25 cellular contexts compared by ENCODE assay signal in the genomic region with DNA sequence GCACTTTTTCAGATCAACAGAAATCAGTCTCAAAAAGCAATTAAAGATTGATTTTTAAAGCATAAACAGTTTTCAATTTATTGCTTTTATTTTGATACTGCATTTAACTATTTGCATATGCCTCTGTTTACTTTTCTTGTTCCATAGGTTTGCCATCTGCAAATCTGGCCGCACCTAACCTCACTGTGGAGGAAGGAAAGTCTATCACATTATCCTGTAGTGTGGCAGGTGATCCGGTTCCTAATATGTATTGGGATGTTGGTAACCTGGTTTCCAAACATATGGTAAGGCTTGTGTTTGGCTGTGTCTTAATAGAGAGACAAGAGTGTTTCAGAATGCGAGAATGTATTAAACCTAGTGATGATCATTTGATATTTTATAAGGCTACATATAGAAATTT. TPM values are rescaled to one million over a fixed set of nuclear protein-coding genes. Genes with fewer than 3 reads are reported as not detected.
"Had no signal": no experiment of that assay in that cellular context is flagged by ENCODE, and none has a peak within 500 bp of the region (broad histone marks: within the 10 kb centered on the region; RNA-seq: fewer than 3 reads in every experiment).

No MANE protein-coding gene starts in this region.

- H3K4me3 ChIP-seq: colonic mucosa, coronary artery, dorsolateral prefrontal cortex, esophagus muscularis mucosa, esophagus squamous epithelium, gastrocnemius medialis, gastroesophageal sphincter, heart left ventricle, heart right ventricle had no signal

- DNase-seq: colonic mucosa; cortex of kidney; dermis blood vessel endothelial cell; dorsolateral prefrontal cortex; effector CD4-positive, alpha-beta T cell; effector CD8-positive, alpha-beta T cell; effector memory CD4-positive, alpha-beta T cell; effector memory CD8-positive, alpha-beta T cell; endodermal cell; erythroblast; esophagus squamous epithelium; foreskin fibroblast; foreskin keratinocyte; foreskin melanocyte; gastrocnemius medialis; glutamatergic neuron; head of caudate nucleus; heart left ventricle; heart right ventricle had no signal

- ATAC-seq: effector memory CD8-positive, alpha-beta T cell; esophagus mucosa; foreskin keratinocyte; gastrocnemius medialis; gastroesophageal sphincter; heart left ventricle; heart right ventricle had no signal

- H3K36me3 ChIP-seq: colonic mucosa, esophagus muscularis mucosa, gastrocnemius medialis, gastroesophageal sphincter, heart right ventricle had no signal

- H3K9me3 ChIP-seq: colonic mucosa, esophagus muscularis mucosa, esophagus squamous epithelium, gastrocnemius medialis, gastroesophageal sphincter had no signal

- H3K4me1 ChIP-seq: colonic mucosa, esophagus muscularis mucosa, esophagus squamous epithelium, foreskin keratinocyte, gastrocnemius medialis, gastroesophageal sphincter, heart left ventricle, heart right ventricle had no signal

RNA-seq across cellular contexts. Expression of a gene that starts 53.9 kb away (rescaled TPM):
- total RNA-seq: dermis microvascular lymphatic vessel endothelial cell, fibroblast of villous mesenchyme had no signal
